9 cellular contexts compared by ENCODE assay signal in genomic region chr22:36616682-36617081, GRCh38.
"Had no signal": no experiment of that assay in that cellular context is flagged by ENCODE, and none has a peak within 500 bp of the region (broad histone marks: within the 10 kb centered on the region; RNA-seq: fewer than 3 reads in every experiment).

No MANE protein-coding gene starts in this region.

- H3K27ac ChIP-seq: HL-60 had no signal

- ATAC-seq: GM23338, HepG2 had no signal

- FAIRE-seq: H1, H54, HepG2 had no signal

- DNase-seq: H9, HCEC 1CT, HFFc6, KBM-7 had no signal

- H3K4me3 ChIP-seq: GM23338 had no signal
